In genomic region chr2:37263839-37264238, GRCh38 we compare ENCODE assay signal across 15 cellular contexts. TPM values are rescaled to one million over a fixed set of nuclear protein-coding genes. Genes with fewer than 3 reads are reported as not detected.
DNase-seq lines count a peak whose midpoint lies in the region; ATAC-seq, FAIRE-seq and TF ChIP-seq lines count a peak whose summit lies in the region.
"Had no signal": no experiment of that assay in that cellular context is flagged by ENCODE, and none has a peak within 500 bp of the region (broad histone marks: within the 10 kb centered on the region; RNA-seq: fewer than 3 reads in every experiment).

No MANE protein-coding gene starts in this region.

- peak; percentile 3 for TF ChIP-seq CTCF in GM10266 (IDR thresholded peaks at IDR 0.05; ENCODE audit: control insufficient read depth, insufficient read depth, low read depth, missing control alignments)
- 0 out of 2 replicates have a peak, but pooled peaks have one; percentile 21 for TF ChIP-seq CTCF in Loucy (conservative IDR thresholded peaks at IDR 0.05; ENCODE audit: low read length)
- TF ChIP-seq CTCF in GM12878 (IDR thresholded peaks at IDR 0.05 in 2 of 3, conservative IDR thresholded peaks at IDR 0.05 in 1 of 3; ENCODE audit: control insufficient read depth in 2 of 3, extremely low read depth in 1 of 3, insufficient read depth in 1 of 3, low read depth in 3 of 3, low read length in 3 of 3), result no peak; a peak in 1 of 6 replicates

- peaks cover 17% of the 10 kb centered on the region for H3K36me3 Mint-ChIP-seq in memory B cell

- SMC1A ChIA-PET in GM12878 (lab: Charles Lee; ENCODE audit: uncharacterized antibody, unreplicated experiment), result interaction anchor here (2.1 to 2.4 kb wide), 2 partner anchors 9 to 95 kb away, joined by 4 to 10 read pairs; no protein-coding TSS in a partner anchor

- POLR2A ChIA-PET in GM12878 (lab: Charles Lee), result interaction anchor here (1.2 kb wide), 1 partner anchor 15 kb away, joined by 3 read pairs; no protein-coding TSS in a partner anchor

- H3K9me3 ChIP-seq in Loucy (ENCODE audit: insufficient read depth, low read depth, low read length) (no peaks in the 10 kb centered on the region), GM12878 (replicated peaks; ENCODE audit: control insufficient read depth, insufficient read depth, low read length) (no peaks in the 10 kb centered on the region)

- RAD21 ChIA-PET in GM12878 (lab: Charles Lee; ENCODE audit: unreplicated experiment), result no interaction called here

- no peaks in the 10 kb centered on the region for H3K9me3 Mint-ChIP-seq in memory B cell
- H3K9me3 Mint-ChIP-seq: CD4-positive, CD25-positive, alpha-beta regulatory T cell had no signal

- H3K4me3 ChIP-seq in Loucy (ENCODE audit: low read length, poor library complexity, severe bottlenecking), result no peak overlapping the region
- no peak overlapping the region for H3K4me3 ChIP-seq in GM12878
- H3K4me3 ChIP-seq: SK-N-MC had no signal

- 92% methylated on average over 2 of the region's 2 CpGs for WGBS in GM12878 (ENCODE audit: insufficient coverage, insufficient replicate concordance, low lambda C conversion rate, missing lambda C conversion rate)

- no peak for DNase-seq in GM10266 (ENCODE audit: extremely low spot score)
- DNase-seq in GM12878 (ENCODE audit: low read depth, low spot score), result no peak
- DNase-seq in memory B cell (ENCODE audit: low spot score in 2 of 2), result no peak
- DNase-seq in ureter (ENCODE audit: low spot score), result no peak
- DNase-seq: ACHN; CD4-positive, CD25-positive, alpha-beta regulatory T cell; IMR-90; NCI-H1092; NCI-H446 treated with DMSO at 0.1 percent for 48 hours; NCI-H748 treated with DMSO at 0.1 percent for 48 hours had no signal

- H4K20me1 ChIP-seq in Loucy (ENCODE audit: insufficient read depth, low read length, poor library complexity, severe bottlenecking) (no peaks in the 10 kb centered on the region), GM12878 (ENCODE audit: control insufficient read depth, insufficient read depth) (no peaks in the 10 kb centered on the region)

- H3K4me1 Mint-ChIP-seq in memory B cell, result peaks cover 20% of the 10 kb centered on the region

- peak overlapping the region; percentile 68 for H3K27ac Mint-ChIP-seq in memory B cell

- no peak for ATAC-seq in GM12878
- ATAC-seq in memory B cell (ENCODE audit: low read depth), result no peak
- ATAC-seq in HG02852 (IDR thresholded peaks at IDR 0.05; ENCODE audit: unreplicated experiment), result no peak
- no peak for ATAC-seq in GM21528 (IDR thresholded peaks at IDR 0.05; ENCODE audit: low FRiP score, unreplicated experiment)

- H3K9ac ChIP-seq in Loucy (ENCODE audit: low read depth, low read length, poor library complexity, severe bottlenecking) (no peak overlapping the region), GM12878 (ENCODE audit: control insufficient read depth, insufficient read depth, low read length) (no peak overlapping the region)

- no peak overlapping the region for H3K27ac ChIP-seq in GM12878 (ENCODE audit: control insufficient read depth, insufficient read depth)
- H3K27ac ChIP-seq: SK-N-MC had no signal

- H3K27me3 Mint-ChIP-seq in memory B cell, result no peaks in the 10 kb centered on the region
- H3K27me3 Mint-ChIP-seq: CD4-positive, CD25-positive, alpha-beta regulatory T cell had no signal

- no peaks in the 10 kb centered on the region for H3K4me1 ChIP-seq in Loucy (ENCODE audit: insufficient read depth, low read length, poor library complexity, severe bottlenecking)
- no peaks in the 10 kb centered on the region for H3K4me1 ChIP-seq in GM12878 (ENCODE audit: control insufficient read depth, insufficient read depth, low read length)

- in situ Hi-C loops in GM12878 (cut with MboI), result no loop called here

- H3K36me3 ChIP-seq in Loucy (ENCODE audit: insufficient read depth, low read length) (peaks cover 37% of the 10 kb centered on the region; the same call in 1 of the 2 replicates), GM12878 (ENCODE audit: control insufficient read depth in 2 of 2, insufficient read depth in 2 of 2, low read length in 1 of 2) (no peaks in the 10 kb centered on the region)

- H3K27me3 ChIP-seq in Loucy (ENCODE audit: insufficient read depth, low read length, poor library complexity, severe bottlenecking) (no peaks in the 10 kb centered on the region), GM12878 (replicated peaks in 1 of 2; ENCODE audit: control insufficient read depth in 2 of 2, insufficient read depth in 2 of 2, low read length in 1 of 2) (no peaks in the 10 kb centered on the region)

- no peaks in the 10 kb centered on the region for H3K79me2 ChIP-seq in Loucy (ENCODE audit: insufficient read depth, low read length)
- no peaks in the 10 kb centered on the region for H3K79me2 ChIP-seq in GM12878 (ENCODE audit: control insufficient read depth, insufficient read depth, low read length)

- no peak overlapping the region for H3K4me2 ChIP-seq in Loucy (ENCODE audit: low read depth, low read length, poor library complexity, severe bottlenecking)
- no peak overlapping the region for H3K4me2 ChIP-seq in GM12878 (ENCODE audit: control insufficient read depth, insufficient read depth)

- TF ChIP-seq POLR2A in GM12878 (IDR thresholded peaks at IDR 0.05; ENCODE audit: low read depth, low read length), result no peak

- intact Hi-C loops in GM12878 (cut with micrococcal nuclease; ENCODE audit: unreplicated experiment), result no loop called here

- CTCF ChIA-PET in GM12878 (lab: Yijun Ruan, JAX), result interaction anchor here (1.6 to 3.3 kb wide), 2 partner anchors 84 to 95 kb away, joined by 3 to 10 read pairs; no protein-coding TSS in a partner anchor

- FAIRE-seq in GM12878 (lab: Jason Lieb, UNC), result no peak
- FAIRE-seq: H54 had no signal

- no peaks in the 10 kb centered on the region for H3K9me2 ChIP-seq in Loucy (replicated peaks; ENCODE audit: low read depth, low read length)

- TF ChIP-seq EP300 in GM12878 (IDR thresholded peaks at IDR 0.05; ENCODE audit: borderline replicate concordance in 1 of 2, control insufficient read depth in 1 of 2, low read depth in 2 of 2, low read length in 2 of 2), result no peak

- H3F3A ChIP-seq in Loucy (ENCODE audit: low read depth), result no peaks in the 10 kb centered on the region

- no peak overlapping the region for H3K4me3 Mint-ChIP-seq in memory B cell
- H3K4me3 Mint-ChIP-seq: CD4-positive, CD25-positive, alpha-beta regulatory T cell had no signal

- BruUV-seq in GM12878 (replicated peaks; lab: Mats Ljungman, UMichigan), result no TSS peak

- 0 out of 2 replicates have a peak, but pooled peaks have one; percentile 9 for TF ChIP-seq RAD21 in GM12878 (IDR thresholded peaks at IDR 0.05; ENCODE audit: insufficient read depth, low read depth, low read length)

- H2AFZ ChIP-seq in Loucy (ENCODE audit: low read length), result no peak overlapping the region
- H2AFZ ChIP-seq in GM12878 (ENCODE audit: control insufficient read depth, low read depth, low read length), result no peak overlapping the region

TF ChIP-seq in GM12878, 131 proteins besides CTCF, POLR2A, EP300 and RAD21 (continues in another document):
- TF ChIP-seq ELK1 (IDR thresholded peaks at IDR 0.05; ENCODE audit: low read depth, low read length) (no peak), HDAC6 (IDR thresholded peaks at IDR 0.05; ENCODE audit: unreplicated experiment) (no peak)

RNA-seq across cellular contexts. Expression of gene NDUFAF7, which starts 32.4 kb away (rescaled TPM):
- total RNA-seq in GM12878 (2013; cell fraction: nucleolus; rRNA removed), result 50.1 and 55.2 TPM in 2 replicates
- total RNA-seq in GM12878 (2014; rRNA removed) (16.6 and 22.0 TPM in 2 replicates), GM12878 (2014; rRNA removed; fragmentation: Illumina TruSeq; extraction: Trizol) (25.3 and 26.6 TPM in 2 replicates), GM12878 (2021) (17.1 and 21.1 TPM in 2 replicates), ureter (18.6 TPM)
- 14.5 TPM for polyA plus RNA-seq in GM12878 (2011; ENCODE audit: low read depth)
- polyA plus RNA-seq in GM12878 (2011; rRNA removed) (39.5 and 57.4 TPM in 2 replicates), GM12878 (2014; fragmentation: Illumina TruSeq; extraction: Trizol) (26.6 and 31.2 TPM in 2 replicates), GM12878 (2014; fragmentation: Nextera tagmentation; extraction: Ambion mirVana) (10 to 100 TPM; 18.3 to 25.0 TPM), GM12878 (2014; rRNA removed) (21.2 and 30.0 TPM in 2 replicates), GM12878 (2016; fragmentation: Nextera tagmentation; extraction: Ambion mirVana) (10 to 100 TPM; 23.2 to 23.6 TPM)
- 20.7 and 26.2 TPM in 2 replicates for polyA plus RNA-seq in GM12878 (2011; cell fraction: cytosol; rRNA removed)
- polyA plus RNA-seq in GM12878 (2011; cell fraction: nucleus; rRNA removed), result 61.1 and 71.0 TPM in 2 replicates
- 15.2 and 16.1 TPM in 2 replicates for polyA plus RNA-seq in GM12878 (2012)
- polyA minus RNA-seq in GM12878 (2011; rRNA and poly(A)+ RNA removed), result 18.0 and 20.8 TPM in 2 replicates
- polyA minus RNA-seq in GM12878 (2011; cell fraction: cytosol; rRNA and poly(A)+ RNA removed), result 6.2 and 6.9 TPM in 2 replicates
- 11.5 and 13.9 TPM in 2 replicates for polyA minus RNA-seq in GM12878 (2011; cell fraction: nucleus; rRNA and poly(A)+ RNA removed)

RNA-seq across cellular contexts. Expression of gene CEBPZ, which starts 32.4 kb away (rescaled TPM):
- total RNA-seq in GM12878 (2013; cell fraction: nucleolus; rRNA removed), result 63.8 and 68.2 TPM in 2 replicates
- total RNA-seq in GM12878 (2014; rRNA removed), result 38.0 and 46.3 TPM in 2 replicates
- total RNA-seq in GM12878 (2014; rRNA removed; fragmentation: Illumina TruSeq; extraction: Trizol), result 77.3 and 89.2 TPM in 2 replicates
- total RNA-seq in GM12878 (2021), result 57.6 and 62.0 TPM in 2 replicates
- polyA plus RNA-seq in GM12878 (2011; ENCODE audit: low read depth), result 30.7 TPM
- 29.4 and 48.4 TPM in 2 replicates for polyA plus RNA-seq in GM12878 (2011; rRNA removed)
- 7.6 and 8.6 TPM in 2 replicates for polyA plus RNA-seq in GM12878 (2011; cell fraction: cytosol; rRNA removed)
- 14.6 and 20.9 TPM in 2 replicates for polyA plus RNA-seq in GM12878 (2011; cell fraction: nucleus; rRNA removed)
- 37.7 and 42.8 TPM in 2 replicates for polyA plus RNA-seq in GM12878 (2012)
- polyA plus RNA-seq in GM12878 (2014; fragmentation: Illumina TruSeq; extraction: Trizol), result 60.1 and 76.4 TPM in 2 replicates
- polyA plus RNA-seq in GM12878 (2014; fragmentation: Nextera tagmentation; extraction: Ambion mirVana), result 10 to 100 TPM; 38.2 to 69.6 TPM
- 33.0 and 36.1 TPM in 2 replicates for polyA plus RNA-seq in GM12878 (2014; rRNA removed)
- polyA plus RNA-seq in GM12878 (2016; fragmentation: Nextera tagmentation; extraction: Ambion mirVana), result 10 to 100 TPM; 43.2 to 55.7 TPM
- polyA minus RNA-seq in GM12878 (2011; rRNA and poly(A)+ RNA removed), result 20.3 and 30.2 TPM in 2 replicates
- 9.1 and 13.0 TPM in 2 replicates for polyA minus RNA-seq in GM12878 (2011; cell fraction: cytosol; rRNA and poly(A)+ RNA removed)
- polyA minus RNA-seq in GM12878 (2011; cell fraction: nucleus; rRNA and poly(A)+ RNA removed), result 17.2 and 18.6 TPM in 2 replicates
- total RNA-seq in ureter, result 52.0 TPM

Comparison
In these comparisons a context has a peak if more than half of its experiments do, and no peak if none do; other contexts are left out.
1. CTCF ChIP-seq: peak in GM10266 (single experiment) and Loucy (single experiment); none in GM12878 (0 of 3).